In the genomic region with DNA sequence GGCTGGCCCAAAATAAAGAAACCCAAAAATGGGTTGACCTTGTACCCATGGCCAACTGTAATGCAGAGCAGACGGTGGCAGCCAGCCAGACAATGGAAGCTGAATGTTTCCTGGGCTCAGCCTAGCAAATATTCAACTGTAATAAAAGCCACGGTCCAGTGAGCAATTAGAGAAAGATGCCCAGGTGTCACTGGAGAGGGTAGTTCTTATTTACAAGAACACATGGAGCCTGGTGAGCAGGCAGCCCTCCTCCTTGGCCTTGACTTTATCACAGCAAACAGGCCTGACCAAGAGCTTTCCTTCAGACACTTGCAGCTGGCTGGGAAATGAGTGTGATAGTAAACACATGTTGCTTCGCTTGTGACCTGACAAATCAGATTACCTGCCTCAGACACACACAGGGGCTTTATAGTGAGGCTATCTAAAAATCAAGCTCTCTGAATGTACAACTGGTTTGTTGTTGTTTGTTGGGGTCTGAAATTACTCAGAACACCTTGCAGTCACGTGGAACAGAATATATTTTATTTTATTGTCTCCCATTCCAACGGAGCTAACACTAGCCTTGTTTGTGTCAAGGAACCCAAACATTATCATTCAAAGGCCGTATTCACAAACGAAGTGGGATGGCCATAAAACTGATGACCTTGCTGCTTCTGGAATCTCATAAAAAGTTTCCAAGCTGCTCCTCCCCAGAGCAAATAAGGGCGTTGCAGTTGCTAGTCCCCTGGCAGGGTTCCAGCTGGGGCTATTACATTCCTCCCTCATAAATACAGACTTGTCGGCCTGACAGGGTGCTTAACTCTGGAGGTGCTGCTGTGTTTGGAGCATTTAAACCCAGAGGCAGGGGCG, we compare ENCODE assay signal across 1 cellular context.
TF ChIP-seq lines count a peak whose summit lies in the region.

No MANE protein-coding gene starts in this region.

TF ChIP-seq in HepG2, 621 proteins besides CTCF, POLR2A, EP300 and RAD21 (continued from another document and continues in another):
- TF ChIP-seq, protein P1, sequence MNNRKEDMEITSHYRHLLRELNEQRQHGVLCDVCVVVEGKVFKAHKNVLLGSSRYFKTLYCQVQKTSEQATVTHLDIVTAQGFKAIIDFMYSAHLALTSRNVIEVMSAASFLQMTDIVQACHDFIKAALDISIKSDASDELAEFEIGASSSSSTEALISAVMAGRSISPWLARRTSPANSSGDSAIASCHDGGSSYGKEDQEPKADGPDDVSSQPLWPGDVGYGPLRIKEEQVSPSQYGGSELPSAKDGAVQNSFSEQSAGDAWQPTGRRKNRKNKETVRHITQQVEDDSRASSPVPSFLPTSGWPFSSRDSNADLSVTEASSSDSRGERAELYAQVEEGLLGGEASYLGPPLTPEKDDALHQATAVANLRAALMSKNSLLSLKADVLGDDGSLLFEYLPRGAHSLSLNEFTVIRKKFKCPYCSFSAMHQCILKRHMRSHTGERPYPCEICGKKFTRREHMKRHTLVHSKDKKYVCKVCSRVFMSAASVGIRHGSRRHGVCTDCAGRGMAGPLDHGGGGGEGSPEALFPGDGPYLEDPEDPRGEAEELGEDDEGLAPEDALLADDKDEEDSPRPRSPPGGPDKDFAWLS (CRISPR knock-in tag; IDR thresholded peaks at IDR 0.05; ENCODE audit: borderline replicate concordance), result no peak
- TF ChIP-seq LCORL (IDR thresholded peaks at IDR 0.05), result peak; percentile 79
- peak; percentile 98 for TF ChIP-seq LCORL (CRISPR knock-in tag; IDR thresholded peaks at IDR 0.05)
- TF ChIP-seq, protein P2, sequence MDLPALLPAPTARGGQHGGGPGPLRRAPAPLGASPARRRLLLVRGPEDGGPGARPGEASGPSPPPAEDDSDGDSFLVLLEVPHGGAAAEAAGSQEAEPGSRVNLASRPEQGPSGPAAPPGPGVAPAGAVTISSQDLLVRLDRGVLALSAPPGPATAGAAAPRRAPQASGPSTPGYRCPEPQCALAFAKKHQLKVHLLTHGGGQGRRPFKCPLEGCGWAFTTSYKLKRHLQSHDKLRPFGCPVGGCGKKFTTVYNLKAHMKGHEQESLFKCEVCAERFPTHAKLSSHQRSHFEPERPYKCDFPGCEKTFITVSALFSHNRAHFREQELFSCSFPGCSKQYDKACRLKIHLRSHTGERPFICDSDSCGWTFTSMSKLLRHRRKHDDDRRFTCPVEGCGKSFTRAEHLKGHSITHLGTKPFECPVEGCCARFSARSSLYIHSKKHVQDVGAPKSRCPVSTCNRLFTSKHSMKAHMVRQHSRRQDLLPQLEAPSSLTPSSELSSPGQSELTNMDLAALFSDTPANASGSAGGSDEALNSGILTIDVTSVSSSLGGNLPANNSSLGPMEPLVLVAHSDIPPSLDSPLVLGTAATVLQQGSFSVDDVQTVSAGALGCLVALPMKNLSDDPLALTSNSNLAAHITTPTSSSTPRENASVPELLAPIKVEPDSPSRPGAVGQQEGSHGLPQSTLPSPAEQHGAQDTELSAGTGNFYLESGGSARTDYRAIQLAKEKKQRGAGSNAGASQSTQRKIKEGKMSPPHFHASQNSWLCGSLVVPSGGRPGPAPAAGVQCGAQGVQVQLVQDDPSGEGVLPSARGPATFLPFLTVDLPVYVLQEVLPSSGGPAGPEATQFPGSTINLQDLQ (CRISPR knock-in tag; IDR thresholded peaks at IDR 0.05), result no peak
- TF ChIP-seq RARG (CRISPR knock-in tag; IDR thresholded peaks at IDR 0.05; ENCODE audit: low read depth), result 0 out of 2 replicates have a peak, but pooled peaks have one; percentile 40
- TF ChIP-seq, protein P3, sequence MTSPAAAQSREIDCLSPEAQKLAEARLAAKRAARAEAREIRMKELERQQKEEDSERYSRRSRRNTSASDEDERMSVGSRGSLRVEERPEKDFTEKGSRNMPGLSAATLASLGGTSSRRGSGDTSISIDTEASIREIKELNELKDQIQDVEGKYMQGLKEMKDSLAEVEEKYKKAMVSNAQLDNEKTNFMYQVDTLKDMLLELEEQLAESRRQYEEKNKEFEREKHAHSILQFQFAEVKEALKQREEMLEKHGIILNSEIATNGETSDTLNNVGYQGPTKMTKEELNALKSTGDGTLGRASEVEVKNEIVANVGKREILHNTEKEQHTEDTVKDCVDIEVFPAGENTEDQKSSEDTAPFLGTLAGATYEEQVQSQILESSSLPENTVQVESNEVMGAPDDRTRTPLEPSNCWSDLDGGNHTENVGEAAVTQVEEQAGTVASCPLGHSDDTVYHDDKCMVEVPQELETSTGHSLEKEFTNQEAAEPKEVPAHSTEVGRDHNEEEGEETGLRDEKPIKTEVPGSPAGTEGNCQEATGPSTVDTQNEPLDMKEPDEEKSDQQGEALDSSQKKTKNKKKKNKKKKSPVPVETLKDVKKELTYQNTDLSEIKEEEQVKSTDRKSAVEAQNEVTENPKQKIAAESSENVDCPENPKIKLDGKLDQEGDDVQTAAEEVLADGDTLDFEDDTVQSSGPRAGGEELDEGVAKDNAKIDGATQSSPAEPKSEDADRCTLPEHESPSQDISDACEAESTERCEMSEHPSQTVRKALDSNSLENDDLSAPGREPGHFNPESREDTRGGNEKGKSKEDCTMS (CRISPR knock-in tag; conservative IDR thresholded peaks at IDR 0.05), result no peak
- peak; percentile 39; the same call in 1 of the 2 replicates for TF ChIP-seq HOXA3 (CRISPR knock-in tag; IDR thresholded peaks at IDR 0.05)
- TF ChIP-seq NFE2L1 (CRISPR knock-in tag; IDR thresholded peaks at IDR 0.05; ENCODE audit: borderline replicate concordance), result no peak
- no peak for TF ChIP-seq ZNF232 (CRISPR knock-in tag; IDR thresholded peaks at IDR 0.05; ENCODE audit: borderline replicate concordance)
- TF ChIP-seq GATAD1 (CRISPR knock-in tag; IDR thresholded peaks at IDR 0.05), result 0 out of 2 replicates have a peak, but pooled peaks have one; percentile 12
- no peak for TF ChIP-seq SOX6 (IDR thresholded peaks at IDR 0.05)
- peak; percentile 72 for TF ChIP-seq SOX6 (CRISPR knock-in tag; IDR thresholded peaks at IDR 0.05)
- TF ChIP-seq HNRNPUL1 (IDR thresholded peaks at IDR 0.05; ENCODE audit: low read depth, low read length), result no peak
- TF ChIP-seq, protein P4, sequence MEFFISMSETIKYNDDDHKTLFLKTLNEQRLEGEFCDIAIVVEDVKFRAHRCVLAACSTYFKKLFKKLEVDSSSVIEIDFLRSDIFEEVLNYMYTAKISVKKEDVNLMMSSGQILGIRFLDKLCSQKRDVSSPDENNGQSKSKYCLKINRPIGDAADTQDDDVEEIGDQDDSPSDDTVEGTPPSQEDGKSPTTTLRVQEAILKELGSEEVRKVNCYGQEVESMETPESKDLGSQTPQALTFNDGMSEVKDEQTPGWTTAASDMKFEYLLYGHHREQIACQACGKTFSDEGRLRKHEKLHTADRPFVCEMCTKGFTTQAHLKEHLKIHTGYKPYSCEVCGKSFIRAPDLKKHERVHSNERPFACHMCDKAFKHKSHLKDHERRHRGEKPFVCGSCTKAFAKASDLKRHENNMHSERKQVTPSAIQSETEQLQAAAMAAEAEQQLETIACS (CRISPR knock-in tag; IDR thresholded peaks at IDR 0.05), result no peak
- TF ChIP-seq MAFK (conservative IDR thresholded peaks at IDR 0.05 in 1 of 2, IDR thresholded peaks at IDR 0.05 in 1 of 2; ENCODE audit: low read length in 2 of 2), result peak; percentile 89 to 92
- TF ChIP-seq TBX2 (CRISPR knock-in tag; IDR thresholded peaks at IDR 0.05; ENCODE audit: borderline replicate concordance), result peak; percentile 74
- TF ChIP-seq NFRKB (IDR thresholded peaks at IDR 0.05), result no peak
- TF ChIP-seq ZNF788 (CRISPR knock-in tag; IDR thresholded peaks at IDR 0.05; ENCODE audit: borderline replicate concordance), result peak; percentile 10; the same call in 1 of the 2 replicates
- TF ChIP-seq SP5 (CRISPR knock-in tag; IDR thresholded peaks at IDR 0.05; ENCODE audit: borderline replicate concordance, low read depth), result peak; percentile 99
- TF ChIP-seq ZBTB7B (CRISPR knock-in tag; IDR thresholded peaks at IDR 0.05), result 0 out of 2 replicates have a peak, but pooled peaks have one; percentile 25
- TF ChIP-seq NFKBIZ (CRISPR knock-in tag; IDR thresholded peaks at IDR 0.05), result peak; percentile 67; the same call in 1 of the 2 replicates
- peak; percentile 87 for TF ChIP-seq ZSCAN29 (CRISPR knock-in tag; conservative IDR thresholded peaks at IDR 0.05)
- no peak for TF ChIP-seq BORCS8-MEF2B (CRISPR knock-in tag; IDR thresholded peaks at IDR 0.05)
- no peak for TF ChIP-seq EZH2 (conservative IDR thresholded peaks at IDR 0.05; ENCODE audit: low read depth, low read length)
- TF ChIP-seq, protein P5, sequence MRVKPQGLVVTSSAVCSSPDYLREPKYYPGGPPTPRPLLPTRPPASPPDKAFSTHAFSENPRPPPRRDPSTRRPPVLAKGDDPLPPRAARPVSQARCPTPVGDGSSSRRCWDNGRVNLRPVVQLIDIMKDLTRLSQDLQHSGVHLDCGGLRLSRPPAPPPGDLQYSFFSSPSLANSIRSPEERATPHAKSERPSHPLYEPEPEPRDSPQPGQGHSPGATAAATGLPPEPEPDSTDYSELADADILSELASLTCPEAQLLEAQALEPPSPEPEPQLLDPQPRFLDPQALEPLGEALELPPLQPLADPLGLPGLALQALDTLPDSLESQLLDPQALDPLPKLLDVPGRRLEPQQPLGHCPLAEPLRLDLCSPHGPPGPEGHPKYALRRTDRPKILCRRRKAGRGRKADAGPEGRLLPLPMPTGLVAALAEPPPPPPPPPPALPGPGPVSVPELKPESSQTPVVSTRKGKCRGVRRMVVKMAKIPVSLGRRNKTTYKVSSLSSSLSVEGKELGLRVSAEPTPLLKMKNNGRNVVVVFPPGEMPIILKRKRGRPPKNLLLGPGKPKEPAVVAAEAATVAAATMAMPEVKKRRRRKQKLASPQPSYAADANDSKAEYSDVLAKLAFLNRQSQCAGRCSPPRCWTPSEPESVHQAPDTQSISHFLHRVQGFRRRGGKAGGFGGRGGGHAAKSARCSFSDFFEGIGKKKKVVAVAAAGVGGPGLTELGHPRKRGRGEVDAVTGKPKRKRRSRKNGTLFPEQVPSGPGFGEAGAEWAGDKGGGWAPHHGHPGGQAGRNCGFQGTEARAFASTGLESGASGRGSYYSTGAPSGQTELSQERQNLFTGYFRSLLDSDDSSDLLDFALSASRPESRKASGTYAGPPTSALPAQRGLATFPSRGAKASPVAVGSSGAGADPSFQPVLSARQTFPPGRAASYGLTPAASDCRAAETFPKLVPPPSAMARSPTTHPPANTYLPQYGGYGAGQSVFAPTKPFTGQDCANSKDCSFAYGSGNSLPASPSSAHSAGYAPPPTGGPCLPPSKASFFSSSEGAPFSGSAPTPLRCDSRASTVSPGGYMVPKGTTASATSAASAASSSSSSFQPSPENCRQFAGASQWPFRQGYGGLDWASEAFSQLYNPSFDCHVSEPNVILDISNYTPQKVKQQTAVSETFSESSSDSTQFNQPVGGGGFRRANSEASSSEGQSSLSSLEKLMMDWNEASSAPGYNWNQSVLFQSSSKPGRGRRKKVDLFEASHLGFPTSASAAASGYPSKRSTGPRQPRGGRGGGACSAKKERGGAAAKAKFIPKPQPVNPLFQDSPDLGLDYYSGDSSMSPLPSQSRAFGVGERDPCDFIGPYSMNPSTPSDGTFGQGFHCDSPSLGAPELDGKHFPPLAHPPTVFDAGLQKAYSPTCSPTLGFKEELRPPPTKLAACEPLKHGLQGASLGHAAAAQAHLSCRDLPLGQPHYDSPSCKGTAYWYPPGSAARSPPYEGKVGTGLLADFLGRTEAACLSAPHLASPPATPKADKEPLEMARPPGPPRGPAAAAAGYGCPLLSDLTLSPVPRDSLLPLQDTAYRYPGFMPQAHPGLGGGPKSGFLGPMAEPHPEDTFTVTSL (CRISPR knock-in tag; IDR thresholded peaks at IDR 0.05; ENCODE audit: borderline replicate concordance), result 0 out of 2 replicates have a peak, but pooled peaks have one; percentile 15
- TF ChIP-seq, protein P6, sequence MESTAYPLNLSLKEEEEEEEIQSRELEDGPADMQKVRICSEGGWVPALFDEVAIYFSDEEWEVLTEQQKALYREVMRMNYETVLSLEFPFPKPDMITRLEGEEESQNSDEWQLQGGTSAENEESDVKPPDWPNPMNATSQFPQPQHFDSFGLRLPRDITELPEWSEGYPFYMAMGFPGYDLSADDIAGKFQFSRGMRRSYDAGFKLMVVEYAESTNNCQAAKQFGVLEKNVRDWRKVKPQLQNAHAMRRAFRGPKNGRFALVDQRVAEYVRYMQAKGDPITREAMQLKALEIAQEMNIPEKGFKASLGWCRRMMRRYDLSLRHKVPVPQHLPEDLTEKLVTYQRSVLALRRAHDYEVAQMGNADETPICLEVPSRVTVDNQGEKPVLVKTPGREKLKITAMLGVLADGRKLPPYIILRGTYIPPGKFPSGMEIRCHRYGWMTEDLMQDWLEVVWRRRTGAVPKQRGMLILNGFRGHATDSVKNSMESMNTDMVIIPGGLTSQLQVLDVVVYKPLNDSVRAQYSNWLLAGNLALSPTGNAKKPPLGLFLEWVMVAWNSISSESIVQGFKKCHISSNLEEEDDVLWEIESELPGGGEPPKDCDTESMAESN (CRISPR knock-in tag; conservative IDR thresholded peaks at IDR 0.05), result no peak
- TF ChIP-seq NR3C1 (CRISPR knock-in tag; IDR thresholded peaks at IDR 0.05), result no peak
- peak; percentile 69 for TF ChIP-seq HNF4A (CRISPR knock-in tag; IDR thresholded peaks at IDR 0.05)
- TF ChIP-seq KLF13 (CRISPR knock-in tag; IDR thresholded peaks at IDR 0.05), result no peak
- TF ChIP-seq, protein P7, sequence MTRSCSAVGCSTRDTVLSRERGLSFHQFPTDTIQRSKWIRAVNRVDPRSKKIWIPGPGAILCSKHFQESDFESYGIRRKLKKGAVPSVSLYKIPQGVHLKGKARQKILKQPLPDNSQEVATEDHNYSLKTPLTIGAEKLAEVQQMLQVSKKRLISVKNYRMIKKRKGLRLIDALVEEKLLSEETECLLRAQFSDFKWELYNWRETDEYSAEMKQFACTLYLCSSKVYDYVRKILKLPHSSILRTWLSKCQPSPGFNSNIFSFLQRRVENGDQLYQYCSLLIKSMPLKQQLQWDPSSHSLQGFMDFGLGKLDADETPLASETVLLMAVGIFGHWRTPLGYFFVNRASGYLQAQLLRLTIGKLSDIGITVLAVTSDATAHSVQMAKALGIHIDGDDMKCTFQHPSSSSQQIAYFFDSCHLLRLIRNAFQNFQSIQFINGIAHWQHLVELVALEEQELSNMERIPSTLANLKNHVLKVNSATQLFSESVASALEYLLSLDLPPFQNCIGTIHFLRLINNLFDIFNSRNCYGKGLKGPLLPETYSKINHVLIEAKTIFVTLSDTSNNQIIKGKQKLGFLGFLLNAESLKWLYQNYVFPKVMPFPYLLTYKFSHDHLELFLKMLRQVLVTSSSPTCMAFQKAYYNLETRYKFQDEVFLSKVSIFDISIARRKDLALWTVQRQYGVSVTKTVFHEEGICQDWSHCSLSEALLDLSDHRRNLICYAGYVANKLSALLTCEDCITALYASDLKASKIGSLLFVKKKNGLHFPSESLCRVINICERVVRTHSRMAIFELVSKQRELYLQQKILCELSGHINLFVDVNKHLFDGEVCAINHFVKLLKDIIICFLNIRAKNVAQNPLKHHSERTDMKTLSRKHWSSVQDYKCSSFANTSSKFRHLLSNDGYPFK (CRISPR knock-in tag; IDR thresholded peaks at IDR 0.05; ENCODE audit: borderline replicate concordance), result no peak
- TF ChIP-seq ZNF766 (CRISPR knock-in tag; IDR thresholded peaks at IDR 0.05; ENCODE audit: borderline replicate concordance), result no peak
- TF ChIP-seq ZNF12 (CRISPR knock-in tag; IDR thresholded peaks at IDR 0.05), result 0 out of 2 replicates have a peak, but pooled peaks have one; percentile 50
- TF ChIP-seq ZSCAN25 (CRISPR knock-in tag; IDR thresholded peaks at IDR 0.05), result 0 out of 2 replicates have a peak, but pooled peaks have one; percentile 19
- TF ChIP-seq, protein P8, sequence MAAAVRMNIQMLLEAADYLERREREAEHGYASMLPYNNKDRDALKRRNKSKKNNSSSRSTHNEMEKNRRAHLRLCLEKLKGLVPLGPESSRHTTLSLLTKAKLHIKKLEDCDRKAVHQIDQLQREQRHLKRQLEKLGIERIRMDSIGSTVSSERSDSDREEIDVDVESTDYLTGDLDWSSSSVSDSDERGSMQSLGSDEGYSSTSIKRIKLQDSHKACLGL (CRISPR knock-in tag; IDR thresholded peaks at IDR 0.05), result no peak
- TF ChIP-seq ZSCAN22 (CRISPR knock-in tag; IDR thresholded peaks at IDR 0.05), result 0 out of 2 replicates have a peak, but pooled peaks have one; percentile 52
